ENCODE assay signal across 1 cellular context in the genomic region with DNA sequence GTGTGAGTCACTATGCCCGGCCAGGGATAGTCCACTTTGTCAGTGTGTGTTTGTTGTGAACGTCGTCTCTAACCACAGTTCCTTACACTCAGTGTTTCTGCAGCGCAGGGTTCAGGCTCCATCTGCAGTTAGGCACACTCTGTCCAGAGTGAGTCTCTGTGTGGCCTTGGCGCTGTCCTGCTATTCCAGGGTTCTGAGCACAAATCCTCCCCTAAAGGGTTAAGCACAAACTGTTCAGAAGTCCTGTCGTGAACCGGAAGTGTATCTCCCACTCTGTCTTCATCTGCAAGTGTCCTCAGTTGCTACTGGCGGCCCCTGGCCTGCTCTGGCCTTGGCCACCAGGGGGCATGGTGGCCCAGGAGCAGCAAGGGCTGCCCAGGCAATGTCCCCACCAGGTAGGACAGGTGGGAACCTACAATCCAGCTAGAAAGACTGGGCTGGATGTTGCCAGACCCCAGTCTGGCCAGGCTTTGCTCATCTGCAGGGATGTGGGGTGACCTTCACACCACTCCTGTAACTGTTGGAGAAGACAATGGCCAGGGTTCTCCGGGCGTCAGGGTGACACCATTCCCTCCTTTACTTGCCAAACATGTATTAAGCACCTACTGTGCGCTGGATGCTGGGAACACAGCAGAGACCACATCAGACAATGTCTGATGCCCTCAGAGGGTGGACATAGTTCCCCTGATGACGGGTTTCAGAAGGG.
TF ChIP-seq lines count a peak whose summit lies in the region.

No MANE protein-coding gene starts in this region.

TF ChIP-seq in A549, 52 proteins besides CTCF, POLR2A, EP300 and RAD21 (continued from another document):
- TF ChIP-seq RFX5 (IDR thresholded peaks at IDR 0.05): 0 out of 2 replicates have a peak, but pooled peaks have one; percentile 44
